In the genomic region with DNA sequence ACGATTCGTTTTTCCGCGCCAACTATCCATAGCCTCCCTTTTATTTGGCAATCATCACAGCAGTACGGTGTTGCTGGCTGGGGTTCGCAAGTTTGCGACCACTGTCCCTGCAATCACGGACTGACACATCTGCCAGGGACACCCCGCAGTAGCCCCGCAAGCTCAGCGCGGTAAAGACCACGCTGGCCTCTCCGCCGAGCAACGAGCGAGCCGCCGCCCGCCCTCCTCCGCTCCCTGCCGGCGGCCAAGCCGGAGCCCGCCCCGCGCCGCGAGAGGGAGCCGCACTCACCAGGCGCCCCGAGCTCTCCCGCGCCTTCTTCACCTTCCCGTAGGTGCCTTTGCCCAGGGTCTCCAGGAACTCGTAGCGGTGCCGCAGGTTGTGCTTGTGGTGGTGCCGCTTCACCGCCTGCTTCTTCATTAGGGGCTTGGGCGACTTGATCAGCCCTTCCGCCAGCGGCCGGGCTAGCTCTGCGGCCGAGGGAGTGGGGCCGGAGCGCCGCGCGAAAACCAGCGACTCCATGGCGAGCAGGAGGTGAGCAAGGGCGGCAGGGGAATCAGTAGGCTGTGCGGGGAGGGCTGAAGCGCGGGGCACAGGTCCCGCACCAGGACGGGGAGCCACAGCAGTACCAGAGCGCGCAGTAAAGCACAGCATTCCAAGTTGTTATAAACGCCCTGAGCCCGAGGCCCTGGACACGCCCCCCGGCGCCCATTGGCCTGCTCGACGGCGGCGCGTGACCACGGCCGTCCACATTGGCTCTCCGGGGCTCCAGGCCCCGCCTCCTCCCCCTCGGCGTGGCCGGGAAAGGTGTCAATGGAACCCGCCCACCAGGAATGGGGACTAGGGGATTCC, we compare ENCODE assay signal across 8 cellular contexts. TPM values are rescaled to one million over a fixed set of nuclear protein-coding genes. Genes with fewer than 3 reads are reported as not detected.
DNase-seq lines count a peak whose midpoint lies in the region; ATAC-seq lines count a peak whose summit lies in the region.

A gene (minus strand): TSS at position 637 of the 850 bp plus-strand sequence. CDS start 117 bp downstream, at position 520.

- peak within 1 kb of the TSS; percentile 44 for H2BK15ac ChIP-seq in neuronal stem cell (ENCODE audit: low read length)

- no peaks in the 10 kb centered on the region for H3K79me1 ChIP-seq in neuronal stem cell (ENCODE audit: low read depth, low read length)

- H2AK5ac ChIP-seq in neuronal stem cell (ENCODE audit: low read depth, low read length): peak within 1 kb of the TSS; percentile 91

- H2BK5ac ChIP-seq in neuronal stem cell (ENCODE audit: low read length): peak within 1 kb of the TSS; percentile 97

- H3K27me3 Mint-ChIP-seq in activated naive CD4-positive, alpha-beta T cell treated with anti-CD3 and anti-CD28 coated beads, Interleukin-2, amount 50 U/mL, for 24 hours: no peaks in the 10 kb centered on the region

- no peak within 1 kb of the TSS for H2BK12ac ChIP-seq in neuronal stem cell (ENCODE audit: low read length)

- peak within 1 kb of the TSS; percentile 99 for H3K14ac ChIP-seq in neuronal stem cell (ENCODE audit: low read length)

- H3K27me3 ChIP-seq in MG63 (no peaks in the 10 kb centered on the region), neuronal stem cell (ENCODE audit: control insufficient read depth in 3 of 3, insufficient read depth in 3 of 3, low read depth in 1 of 3, low read length in 3 of 3) (no peaks in the 10 kb centered on the region)

- peak within 1 kb of the TSS; percentile 89 for H3K23ac ChIP-seq in neuronal stem cell (ENCODE audit: low read depth, low read length, poor library complexity)

- H3K4me1 Mint-ChIP-seq in activated naive CD4-positive, alpha-beta T cell treated with anti-CD3 and anti-CD28 coated beads, Interleukin-2, amount 50 U/mL, for 24 hours: peaks cover 75% of the 10 kb centered on the region

- peak within 1 kb of the TSS; percentile 95 for H3K27ac Mint-ChIP-seq in activated naive CD4-positive, alpha-beta T cell treated with anti-CD3 and anti-CD28 coated beads, Interleukin-2, amount 50 U/mL, for 24 hours

- no CpG with 5 or more reads among the region's 79 CpGs for whole genome bisulfite sequencing in neuronal stem cell (ENCODE audit: extremely low coverage in 2 of 2, insufficient read length in 2 of 2, insufficient replicate concordance in 1 of 2), 2 donors

- H2BK120ac ChIP-seq in neuronal stem cell (ENCODE audit: low read depth, low read length): peak within 1 kb of the TSS; percentile 66

- peak within 1 kb of the TSS; percentile 95 for H3K4me3 Mint-ChIP-seq in activated naive CD4-positive, alpha-beta T cell treated with anti-CD3 and anti-CD28 coated beads, Interleukin-2, amount 50 U/mL, for 24 hours

- H3K36me3 ChIP-seq in MG63 (no peaks in the 10 kb centered on the region), SK-N-MC (ENCODE audit: insufficient read depth, low read length) (no peaks in the 10 kb centered on the region), neuronal stem cell (replicated peaks in 1 of 2; ENCODE audit: control insufficient read depth in 2 of 2, insufficient read depth in 2 of 2, low read length in 2 of 2) (peaks cover 8 to 38% of the 10 kb centered on the region in 2 donors)

- H2AFZ ChIP-seq in neuronal stem cell (ENCODE audit: low read length): peak within 1 kb of the TSS; percentile 75

- DNase-seq in GDM1 (lab: John Stamatoyannopoulos, UW) (peak; percentile 38), MG63 (peak; percentile 93), SK-N-MC (ENCODE audit: low read depth, low spot score) (no peak), globus pallidus (ENCODE audit: low spot score) (peak; percentile 90), neuronal stem cell (ENCODE audit: low spot score) (peak; percentile 93), stromal cell of bone marrow (ENCODE audit: low read depth) (peak; percentile 73)

- ATAC-seq in GM18873 (IDR thresholded peaks at IDR 0.05; ENCODE audit: low FRiP score, unreplicated experiment): no peak

- H3K4me3 ChIP-seq in MG63 (peak within 1 kb of the TSS; percentile 67), SK-N-MC (peak within 1 kb of the TSS; percentile 76), neuronal stem cell (ENCODE audit: low read length in 2 of 2) (peak within 1 kb of the TSS; percentile 91 to 96)

- peak within 1 kb of the TSS; percentile 99 for H3K18ac ChIP-seq in neuronal stem cell (ENCODE audit: low read length)

- H4K91ac ChIP-seq in neuronal stem cell (ENCODE audit: low read depth, low read length, poor library complexity): peak within 1 kb of the TSS; percentile 66

- no peaks in the 10 kb centered on the region for H3K36me3 Mint-ChIP-seq in activated naive CD4-positive, alpha-beta T cell treated with anti-CD3 and anti-CD28 coated beads, Interleukin-2, amount 50 U/mL, for 24 hours

- H3K9me3 ChIP-seq in MG63: no peaks in the 10 kb centered on the region
- no peaks in the 10 kb centered on the region for H3K9me3 ChIP-seq in SK-N-MC (ENCODE audit: low read depth, low read length)
- H3K9me3 ChIP-seq in neuronal stem cell (replicated peaks in 1 of 2; ENCODE audit: control insufficient read depth in 2 of 2, insufficient read depth in 1 of 2, low read depth in 1 of 2, low read length in 2 of 2): no peaks in the 10 kb centered on the region

- H3K9ac ChIP-seq in SK-N-MC (ENCODE audit: insufficient read length): peak within 1 kb of the TSS; percentile 38
- peak within 1 kb of the TSS; percentile 99 for H3K9ac ChIP-seq in neuronal stem cell (ENCODE audit: low read depth, low read length, poor library complexity)

- H3K4ac ChIP-seq in neuronal stem cell (ENCODE audit: low read length): peak within 1 kb of the TSS; percentile 47

- H3K9me3 Mint-ChIP-seq in activated naive CD4-positive, alpha-beta T cell treated with anti-CD3 and anti-CD28 coated beads, Interleukin-2, amount 50 U/mL, for 24 hours: no peaks in the 10 kb centered on the region

- H3K27ac ChIP-seq in SK-N-MC (no peak within 1 kb of the TSS), neuronal stem cell (replicated peaks; ENCODE audit: low read length) (peak within 1 kb of the TSS; percentile 67)

- no peak within 1 kb of the TSS for H4K8ac ChIP-seq in neuronal stem cell (ENCODE audit: low read depth, low read length)

- H3K4me2 ChIP-seq in neuronal stem cell (ENCODE audit: insufficient read depth, low read length, poor library complexity, severe bottlenecking): peak within 1 kb of the TSS; percentile 51

- peaks cover 34 to 35% of the 10 kb centered on the region in 2 donors for H3K4me1 ChIP-seq in neuronal stem cell (ENCODE audit: control insufficient read depth in 2 of 2, insufficient read depth in 1 of 2, low read depth in 1 of 2, low read length in 2 of 2)

RNA-seq across cellular contexts. Expression of the gene that starts here (rescaled TPM):
- 0.27 and 2.4 TPM in 2 replicates for total RNA-seq in MG63 (2014; rRNA removed; shearing (Covaris generic); ENCODE audit: low replicate concordance)
- polyA plus RNA-seq in neuronal stem cell (2013, experiment 1 of 2): 55.9 TPM
- 57.2 TPM for polyA plus RNA-seq in neuronal stem cell (2013, experiment 2 of 2)
